Comparison of ENCODE assay signal across 13 cellular contexts in the genomic region with DNA sequence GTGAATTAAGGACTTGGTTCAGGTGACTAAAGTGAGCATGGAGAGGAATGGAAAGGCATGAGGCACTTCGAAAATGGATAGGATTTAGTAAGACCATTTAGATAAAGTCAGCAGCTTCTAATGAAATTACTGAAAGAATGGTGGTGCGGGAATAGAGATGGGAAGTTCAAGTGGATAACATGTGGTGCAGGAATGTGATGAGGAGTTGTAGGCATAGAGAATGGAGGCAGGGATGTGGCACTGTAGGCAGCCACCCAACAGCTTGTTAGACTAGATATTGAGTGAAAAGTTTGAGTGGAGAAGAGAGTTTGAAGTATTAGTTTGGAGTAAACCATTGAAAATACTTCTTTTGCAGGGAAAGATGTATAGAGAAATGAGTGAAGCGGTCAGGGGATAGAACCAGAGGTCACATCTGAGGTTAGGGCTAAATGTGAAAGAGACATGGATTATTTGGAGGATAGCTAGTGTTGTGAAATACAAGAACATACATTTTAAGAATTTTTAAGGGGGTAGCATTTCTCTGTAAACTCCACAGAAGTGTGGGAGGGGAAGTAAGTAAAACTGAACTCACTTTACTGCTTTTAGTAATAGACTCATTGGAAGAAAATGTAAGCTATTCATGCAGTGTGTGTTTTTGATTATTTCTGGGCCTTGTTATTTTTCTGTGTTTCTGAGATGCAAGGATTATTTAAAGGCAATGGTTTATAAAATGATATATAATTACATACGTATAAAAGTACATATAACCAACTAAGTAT. TPM values are rescaled to one million over a fixed set of nuclear protein-coding genes. Genes with fewer than 3 reads are reported as not detected.
DNase-seq lines count a peak whose midpoint lies in the region; ATAC-seq, FAIRE-seq and TF ChIP-seq lines count a peak whose summit lies in the region.
"Had no signal": no experiment of that assay in that cellular context is flagged by ENCODE, and none has a peak within 500 bp of the region (broad histone marks: within the 10 kb centered on the region; RNA-seq: fewer than 3 reads in every experiment).

No MANE protein-coding gene starts in this region.

- intact Hi-C loops in CD14-positive monocyte (cut with micrococcal nuclease), result loop anchor here in 1 of 2 donors (5.0 kb wide), 1 partner anchor 35 kb away; no protein-coding TSS in a partner anchor
- intact Hi-C loops in mucosa of descending colon (cut with DNase I, micrococcal nuclease), result no loop called here

- no peaks in the 10 kb centered on the region for H3K36me3 ChIP-seq in mucosa of descending colon (ENCODE audit: low read depth)
- H3K36me3 ChIP-seq: upper lobe of left lung had no signal

- H3K4me1 ChIP-seq in mucosa of descending colon (ENCODE audit: low read depth), result peaks cover 15% of the 10 kb centered on the region

- peaks cover 63% of the 10 kb centered on the region for H3K4me1 Mint-ChIP-seq in CD14-positive monocyte
- H3K4me1 Mint-ChIP-seq in mesothelial cell of epicardium, result peaks cover 41% of the 10 kb centered on the region

- TF ChIP-seq CTCF in CD14-positive monocyte (IDR thresholded peaks at IDR 0.05), result no peak
- no peak for TF ChIP-seq CTCF in mesothelial cell of epicardium (IDR thresholded peaks at IDR 0.05; ENCODE audit: unreplicated experiment)
- TF ChIP-seq CTCF in mucosa of descending colon (IDR thresholded peaks at IDR 0.05), result no peak

- no peak for ATAC-seq in mucosa of descending colon
- ATAC-seq in GM18520 (IDR thresholded peaks at IDR 0.05; ENCODE audit: unreplicated experiment), result no peak

- H3K4me3 Mint-ChIP-seq in CD14-positive monocyte (no peak overlapping the region), mesothelial cell of epicardium (no peak overlapping the region)
- H3K4me3 Mint-ChIP-seq: neural crest cell had no signal

- peak; percentile 40 for FAIRE-seq in HTR-8/SVneo (lab: Jason Lieb, UNC)

- DNase-seq in CD14-positive monocyte (ENCODE audit: low spot score) (no peak), HTR-8/SVneo (ENCODE audit: insufficient read length, low spot score) (no peak), amniotic stem cell (lab: John Stamatoyannopoulos, UW) (peak; percentile 29), mesothelial cell of epicardium (ENCODE audit: low spot score in 2 of 2, unreplicated experiment in 2 of 2) (no peak), cerebellar cortex (ENCODE audit: low spot score) (no peak), mucosa of descending colon (no peak), RKO (ENCODE audit: low spot score) (no peak)
- DNase-seq: activated CD4-positive, alpha-beta T cell treated with anti-CD3 and anti-CD28 coated beads for 48 hours; GF-D8; hypothalamus; upper lobe of left lung had no signal

- peaks cover 0 to 1% (median 0%) of the 10 kb centered on the region in 3 donors for H3K27me3 Mint-ChIP-seq in CD14-positive monocyte (ENCODE audit: low read depth in 3 of 3)
- no peaks in the 10 kb centered on the region for H3K27me3 Mint-ChIP-seq in mesothelial cell of epicardium (ENCODE audit: low read depth)

- H3K9me3 ChIP-seq in mucosa of descending colon, result no peaks in the 10 kb centered on the region
- H3K9me3 ChIP-seq: upper lobe of left lung had no signal

- H3K27ac Mint-ChIP-seq in CD14-positive monocyte (peak overlapping the region in 6 of 7 donors; percentile 15 to 72 (median 42)), mesothelial cell of epicardium (peak overlapping the region; percentile 55)

- no peak overlapping the region for H3K4me3 ChIP-seq in mucosa of descending colon
- H3K4me3 ChIP-seq: upper lobe of left lung had no signal

- H3K36me3 Mint-ChIP-seq in CD14-positive monocyte (peaks cover 7 to 18% of the 10 kb centered on the region in 2 donors), mesothelial cell of epicardium (no peaks in the 10 kb centered on the region)

- H3K9me3 Mint-ChIP-seq in CD14-positive monocyte (no peaks in the 10 kb centered on the region), mesothelial cell of epicardium (no peaks in the 10 kb centered on the region)
- H3K9me3 Mint-ChIP-seq: neural crest cell had no signal

RNA-seq across cellular contexts. Expression of a gene that starts 46.2 kb away (rescaled TPM):
- 1 to 10 TPM; 1.8 to 2.4 TPM for polyA plus RNA-seq in CD14-positive monocyte
- 77.2 to 79.7 TPM (median 78.7 TPM) in 3 replicates for total RNA-seq in mesothelial cell of epicardium
- total RNA-seq in mucosa of descending colon, result 10 to 100 TPM; 61.2 to 76.5 (median 72.7) TPM
